In genomic region chr5:81763294-81763928, GRCh38 we compare ENCODE assay signal across 1 cellular context.
TF ChIP-seq lines count a peak whose summit lies in the region.

No MANE protein-coding gene starts in this region.

TF ChIP-seq in K562, 482 proteins besides CTCF, POLR2A, EP300 and RAD21 (continued from another document and continues in another):
- no peak for TF ChIP-seq MGA (IDR thresholded peaks at IDR 0.05)
- TF ChIP-seq HNRNPK (IDR thresholded peaks at IDR 0.05; ENCODE audit: low read depth, low read length, poor library complexity, severe bottlenecking), result no peak
- TF ChIP-seq PML (IDR thresholded peaks at IDR 0.05; ENCODE audit: low read length), result 0 out of 2 replicates have a peak, but pooled peaks have one; percentile 36
- TF ChIP-seq TBL1XR1 (IDR thresholded peaks at IDR 0.05; ENCODE audit: low read length in 2 of 2), result 0 out of 4 replicates have a peak, but pooled peaks of 1 of the 2 experiments have one; percentile 21
- no peak for TF ChIP-seq PHF20 (IDR thresholded peaks at IDR 0.05; ENCODE audit: partially characterized antibody)
- TF ChIP-seq ZNF507 (tag; conservative IDR thresholded peaks at IDR 0.05), result no peak
- no peak for TF ChIP-seq ZFP36 (IDR thresholded peaks at IDR 0.05; ENCODE audit: low read depth, low read length, partially characterized antibody)
- no peak for TF ChIP-seq ARNT (IDR thresholded peaks at IDR 0.05)
- no peak for TF ChIP-seq IFI16 (CRISPR knock-in tag; IDR thresholded peaks at IDR 0.05)
- no peak for TF ChIP-seq ZSCAN29 (IDR thresholded peaks at IDR 0.05)
- no peak for TF ChIP-seq ZNF586 (CRISPR knock-in tag; conservative IDR thresholded peaks at IDR 0.05)
- no peak for TF ChIP-seq ZNF174 (CRISPR knock-in tag; IDR thresholded peaks at IDR 0.05)
- TF ChIP-seq PTTG1 (tag; IDR thresholded peaks at IDR 0.05; ENCODE audit: low read depth), result no peak
- TF ChIP-seq CLOCK (CRISPR knock-in tag; IDR thresholded peaks at IDR 0.05; ENCODE audit: borderline replicate concordance), result no peak
- TF ChIP-seq XRCC4 (IDR thresholded peaks at IDR 0.05; ENCODE audit: extremely low read depth, insufficient read depth, insufficient read length), result no peak
- no peak for TF ChIP-seq MYNN (IDR thresholded peaks at IDR 0.05)
- TF ChIP-seq MYNN (CRISPR knock-in tag; IDR thresholded peaks at IDR 0.05), result no peak
- no peak for TF ChIP-seq SP1 (CRISPR knock-in tag; IDR thresholded peaks at IDR 0.05)
- no peak for TF ChIP-seq HDGF (IDR thresholded peaks at IDR 0.05)
- peak in 1 of 2 experiments; percentile 80; a peak in 2 of 4 replicates for TF ChIP-seq HDAC1 (IDR thresholded peaks at IDR 0.05)
- no peak for TF ChIP-seq ZBTB7A (IDR thresholded peaks at IDR 0.05; ENCODE audit: borderline replicate concordance, control insufficient read depth, low read depth, low read length)
- TF ChIP-seq BRD9 (IDR thresholded peaks at IDR 0.05; ENCODE audit: low read depth, partially characterized antibody), result peak; percentile 11
- TF ChIP-seq, protein P1, sequence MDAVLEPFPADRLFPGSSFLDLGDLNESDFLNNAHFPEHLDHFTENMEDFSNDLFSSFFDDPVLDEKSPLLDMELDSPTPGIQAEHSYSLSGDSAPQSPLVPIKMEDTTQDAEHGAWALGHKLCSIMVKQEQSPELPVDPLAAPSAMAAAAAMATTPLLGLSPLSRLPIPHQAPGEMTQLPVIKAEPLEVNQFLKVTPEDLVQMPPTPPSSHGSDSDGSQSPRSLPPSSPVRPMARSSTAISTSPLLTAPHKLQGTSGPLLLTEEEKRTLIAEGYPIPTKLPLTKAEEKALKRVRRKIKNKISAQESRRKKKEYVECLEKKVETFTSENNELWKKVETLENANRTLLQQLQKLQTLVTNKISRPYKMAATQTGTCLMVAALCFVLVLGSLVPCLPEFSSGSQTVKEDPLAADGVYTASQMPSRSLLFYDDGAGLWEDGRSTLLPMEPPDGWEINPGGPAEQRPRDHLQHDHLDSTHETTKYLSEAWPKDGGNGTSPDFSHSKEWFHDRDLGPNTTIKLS (IDR thresholded peaks at IDR 0.05; ENCODE audit: borderline replicate concordance, low read depth), result no peak
- TF ChIP-seq DPF2 (IDR thresholded peaks at IDR 0.05), result peak; percentile 81
- no peak for TF ChIP-seq ZNF583 (CRISPR knock-in tag; IDR thresholded peaks at IDR 0.05)
- TF ChIP-seq ELF4 (CRISPR knock-in tag; IDR thresholded peaks at IDR 0.05), result no peak
- TF ChIP-seq ZZZ3 (IDR thresholded peaks at IDR 0.05), result no peak
- no peak for TF ChIP-seq THRB (CRISPR knock-in tag; conservative IDR thresholded peaks at IDR 0.05)
- TF ChIP-seq ATF3 (IDR thresholded peaks at IDR 0.05), result no peak
- no peak for TF ChIP-seq ATF3 (CRISPR knock-in tag; conservative IDR thresholded peaks at IDR 0.05)
- TF ChIP-seq GTF2E2 (tag; IDR thresholded peaks at IDR 0.05), result no peak
- peak; percentile 66 for TF ChIP-seq NCOR1 (IDR thresholded peaks at IDR 0.05)
- no peak for TF ChIP-seq ZNF551 (CRISPR knock-in tag; IDR thresholded peaks at IDR 0.05)
- no peak for TF ChIP-seq NCOA6 (IDR thresholded peaks at IDR 0.05)
- 0 out of 2 replicates have a peak, but pooled peaks have one; percentile 37 for TF ChIP-seq MEF2A (IDR thresholded peaks at IDR 0.05; ENCODE audit: control insufficient read depth, low read depth, low read length)
- no peak for TF ChIP-seq MYC (IDR thresholded peaks at IDR 0.05; ENCODE audit: low read depth, low read length)
- no peak for TF ChIP-seq MYC (CRISPR knock-in tag; IDR thresholded peaks at IDR 0.05; ENCODE audit: borderline replicate concordance, low read depth)
- TF ChIP-seq NR3C1 (CRISPR knock-in tag; IDR thresholded peaks at IDR 0.05), result no peak
- TF ChIP-seq FOXM1 (IDR thresholded peaks at IDR 0.05; ENCODE audit: low read depth), result peak; percentile 32; the same call in 1 of the 2 replicates
- no peak for TF ChIP-seq FOXM1 (CRISPR knock-in tag; IDR thresholded peaks at IDR 0.05; ENCODE audit: low read depth)
- no peak for TF ChIP-seq ZKSCAN1 (IDR thresholded peaks at IDR 0.05; ENCODE audit: low read depth, low read length)
- TF ChIP-seq GTF2B (IDR thresholded peaks at IDR 0.05; ENCODE audit: extremely low read depth, insufficient read length), result no peak
- 0 out of 2 replicates have a peak, but pooled peaks have one; percentile 23 for TF ChIP-seq MTA2 (IDR thresholded peaks at IDR 0.05; ENCODE audit: low read depth)
- no peak for TF ChIP-seq RBM25 (IDR thresholded peaks at IDR 0.05; ENCODE audit: low read depth, low read length, severe bottlenecking)
- peak; percentile 71 for TF ChIP-seq TAL1 (IDR thresholded peaks at IDR 0.05)
- no peak for TF ChIP-seq ZKSCAN8 (CRISPR knock-in tag; IDR thresholded peaks at IDR 0.05)
- TF ChIP-seq SRF (CRISPR knock-in tag; IDR thresholded peaks at IDR 0.05), result no peak
- TF ChIP-seq PHF21A (IDR thresholded peaks at IDR 0.05; ENCODE audit: borderline replicate concordance, low read depth), result no peak
- TF ChIP-seq, protein P2, sequence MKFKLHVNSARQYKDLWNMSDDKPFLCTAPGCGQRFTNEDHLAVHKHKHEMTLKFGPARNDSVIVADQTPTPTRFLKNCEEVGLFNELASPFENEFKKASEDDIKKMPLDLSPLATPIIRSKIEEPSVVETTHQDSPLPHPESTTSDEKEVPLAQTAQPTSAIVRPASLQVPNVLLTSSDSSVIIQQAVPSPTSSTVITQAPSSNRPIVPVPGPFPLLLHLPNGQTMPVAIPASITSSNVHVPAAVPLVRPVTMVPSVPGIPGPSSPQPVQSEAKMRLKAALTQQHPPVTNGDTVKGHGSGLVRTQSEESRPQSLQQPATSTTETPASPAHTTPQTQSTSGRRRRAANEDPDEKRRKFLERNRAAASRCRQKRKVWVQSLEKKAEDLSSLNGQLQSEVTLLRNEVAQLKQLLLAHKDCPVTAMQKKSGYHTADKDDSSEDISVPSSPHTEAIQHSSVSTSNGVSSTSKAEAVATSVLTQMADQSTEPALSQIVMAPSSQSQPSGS (CRISPR knock-in tag; IDR thresholded peaks at IDR 0.05), result no peak
- TF ChIP-seq MTA3 (IDR thresholded peaks at IDR 0.05; ENCODE audit: borderline replicate concordance), result no peak
- TF ChIP-seq ZNF444 (CRISPR knock-in tag; IDR thresholded peaks at IDR 0.05), result no peak
- no peak for TF ChIP-seq SMAD2 (IDR thresholded peaks at IDR 0.05; ENCODE audit: low read depth, low read length)
- TF ChIP-seq ZNF695 (CRISPR knock-in tag; IDR thresholded peaks at IDR 0.05), result no peak
- no peak for TF ChIP-seq TSC22D4 (tag; IDR thresholded peaks at IDR 0.05)
